In genomic region chr2:39141346-39142011, GRCh38 we compare ENCODE assay signal across 11 cellular contexts. TPM values are rescaled to one million over a fixed set of nuclear protein-coding genes. Genes with fewer than 3 reads are reported as not detected.
DNase-seq lines count a peak whose midpoint lies in the region; ATAC-seq and TF ChIP-seq lines count a peak whose summit lies in the region.
"Had no signal": no experiment of that assay in that cellular context is flagged by ENCODE, and none has a peak within 500 bp of the region (broad histone marks: within the 10 kb centered on the region; RNA-seq: fewer than 3 reads in every experiment).

No MANE protein-coding gene starts in this region.

- POLR2A ChIA-PET in naive thymus-derived CD8-positive, alpha-beta T cell (lab: Charles Lee), result interaction anchor here (0.7 kb wide), 1 partner anchor 14 kb away, joined by 4 read pairs; no protein-coding TSS in a partner anchor

- H3K27ac Mint-ChIP-seq in activated naive CD4-positive, alpha-beta T cell treated with anti-CD3 and anti-CD28 coated beads, Interleukin-2, amount 10 ng/mL, durations not matched to agents 7 days and 5 days, result peak overlapping the region; percentile 90
- no peak overlapping the region for H3K27ac Mint-ChIP-seq in activated naive CD4-positive, alpha-beta T cell treated with anti-CD3 and anti-CD28 coated beads, Interleukin-2, amount 50 U/mL, for 72 hours
- H3K27ac Mint-ChIP-seq in naive thymus-derived CD8-positive, alpha-beta T cell, result peak overlapping the region in 1 of 10 donors; percentile 78

- DNase-seq in activated naive CD4-positive, alpha-beta T cell treated with anti-CD3 and anti-CD28 coated beads, Interleukin-2, amount 10 ng/mL, durations not matched to agents 7 days and 5 days, result no peak
- DNase-seq in activated naive CD4-positive, alpha-beta T cell treated with anti-CD3 and anti-CD28 coated beads, Interleukin-2, amount 50 U/mL, for 72 hours (ENCODE audit: low spot score in 2 of 2), result no peak
- DNase-seq in adipocyte (ENCODE audit: low read depth) (no peak), spleen (no peak), ACHN (no peak), putamen (ENCODE audit: low spot score) (no peak)
- DNase-seq in naive thymus-derived CD8-positive, alpha-beta T cell, result no peak
- DNase-seq: stimulated activated CD4-positive, alpha-beta T cell treated with anti-CD3 and anti-CD28 coated beads, Interleukin-2, amount 100 ng/mL, for 48 hours had no signal

- no peak for TF ChIP-seq CTCF in spleen (IDR thresholded peaks at IDR 0.05 in 8 of 11, conservative IDR thresholded peaks at IDR 0.05 in 3 of 11)

- 49 to 66% (median 59%) methylated on average over 6 of the region's 6 CpGs for WGBS in spleen, 5 donors

- H3K4me3 ChIP-seq in adipocyte (ENCODE audit: low read length), result peak overlapping the region; percentile 39
- no peak overlapping the region for H3K4me3 ChIP-seq in spleen
- H3K4me3 ChIP-seq: BLaER1 treated with 17β-estradiol and CSF1 and Interleukin-3, amounts not matched to agents 10 nM and 100 nM; vagina had no signal

- CTCF ChIA-PET in activated naive CD4-positive, alpha-beta T cell treated with anti-CD3 and anti-CD28 coated beads, Interleukin-2, amount 10 ng/mL, durations not matched to agents 7 days and 5 days (lab: Charles Lee), result no interaction called here

- H3K27ac ChIP-seq in spleen, result peak overlapping the region in 6 of 8 donors; percentile 33 to 66 (median 58)
- H3K27ac ChIP-seq: vagina had no signal

- H3K9ac ChIP-seq in adipocyte (ENCODE audit: low read length), result peak overlapping the region; percentile 66

- TF ChIP-seq POLR2A in spleen (IDR thresholded peaks at IDR 0.05), result no peak

- peak overlapping the region; percentile 8 for H3K4me3 Mint-ChIP-seq in activated naive CD4-positive, alpha-beta T cell treated with anti-CD3 and anti-CD28 coated beads, Interleukin-2, amount 10 ng/mL, durations not matched to agents 7 days and 5 days
- peak overlapping the region in 1 of 10 donors; percentile 46 for H3K4me3 Mint-ChIP-seq in naive thymus-derived CD8-positive, alpha-beta T cell

- no peaks in the 10 kb centered on the region for H3K9me3 Mint-ChIP-seq in activated naive CD4-positive, alpha-beta T cell treated with anti-CD3 and anti-CD28 coated beads, Interleukin-2, amount 10 ng/mL, durations not matched to agents 7 days and 5 days
- H3K9me3 Mint-ChIP-seq in activated naive CD4-positive, alpha-beta T cell treated with anti-CD3 and anti-CD28 coated beads, Interleukin-2, amount 50 U/mL, for 72 hours, result no peaks in the 10 kb centered on the region
- no peaks in the 10 kb centered on the region for H3K9me3 Mint-ChIP-seq in naive thymus-derived CD8-positive, alpha-beta T cell

- no peaks in the 10 kb centered on the region for H3K27me3 ChIP-seq in adipocyte (replicated peaks; ENCODE audit: control insufficient read depth, insufficient read depth, low read length)
- no peaks in the 10 kb centered on the region for H3K27me3 ChIP-seq in spleen (replicated peaks in 1 of 7)
- H3K27me3 ChIP-seq: BLaER1 treated with 17β-estradiol and CSF1 and Interleukin-3, amounts not matched to agents 10 nM and 100 nM; vagina had no signal

- H3K36me3 ChIP-seq in adipocyte (ENCODE audit: control insufficient read depth, insufficient read depth, low read length, severe bottlenecking) (no peaks in the 10 kb centered on the region), spleen (no peaks in the 10 kb centered on the region)
- H3K36me3 ChIP-seq: BLaER1 treated with 17β-estradiol and CSF1 and Interleukin-3, amounts not matched to agents 10 nM and 100 nM; vagina had no signal

- no peaks in the 10 kb centered on the region for H3K9me3 ChIP-seq in adipocyte (ENCODE audit: control insufficient read depth, low read length)
- no peaks in the 10 kb centered on the region for H3K9me3 ChIP-seq in spleen
- H3K9me3 ChIP-seq: vagina had no signal

- intact Hi-C loops in spleen (cut with DNase I; ENCODE audit: low total_unique reads), result no loop called here

- H3K36me3 Mint-ChIP-seq in activated naive CD4-positive, alpha-beta T cell treated with anti-CD3 and anti-CD28 coated beads, Interleukin-2, amount 10 ng/mL, durations not matched to agents 7 days and 5 days, result peaks cover 7% of the 10 kb centered on the region
- H3K36me3 Mint-ChIP-seq in activated naive CD4-positive, alpha-beta T cell treated with anti-CD3 and anti-CD28 coated beads, Interleukin-2, amount 50 U/mL, for 72 hours, result no peaks in the 10 kb centered on the region
- H3K36me3 Mint-ChIP-seq in naive thymus-derived CD8-positive, alpha-beta T cell, result no peaks in the 10 kb centered on the region

- in situ Hi-C loops in ACHN (cut with HindIII; ENCODE audit: low pct_ligation_motif_present, low pct_unique_long_range_greater_than_20kb, low sequenced_read_pairs), result no loop called here

- ATAC-seq in activated naive CD4-positive, alpha-beta T cell treated with anti-CD3 and anti-CD28 coated beads, Interleukin-2, amount 50 U/mL, for 72 hours, result no peak
- peak; percentile 64 for ATAC-seq in HG03432 (IDR thresholded peaks at IDR 0.05; ENCODE audit: unreplicated experiment)
- ATAC-seq in naive thymus-derived CD8-positive, alpha-beta T cell, result no peak

- H3K4me1 ChIP-seq in adipocyte (ENCODE audit: control insufficient read depth, insufficient read depth, low read length), result peaks cover 54% of the 10 kb centered on the region
- peaks cover 0 to 55% (median 32%) of the 10 kb centered on the region in 6 donors for H3K4me1 ChIP-seq in spleen
- H3K4me1 ChIP-seq: vagina had no signal

- peaks cover 73% of the 10 kb centered on the region for H3K4me1 Mint-ChIP-seq in activated naive CD4-positive, alpha-beta T cell treated with anti-CD3 and anti-CD28 coated beads, Interleukin-2, amount 10 ng/mL, durations not matched to agents 7 days and 5 days
- H3K4me1 Mint-ChIP-seq in naive thymus-derived CD8-positive, alpha-beta T cell, result peaks cover 3 to 58% (median 12%) of the 10 kb centered on the region in 4 donors

- no peaks in the 10 kb centered on the region for H3K27me3 Mint-ChIP-seq in activated naive CD4-positive, alpha-beta T cell treated with anti-CD3 and anti-CD28 coated beads, Interleukin-2, amount 10 ng/mL, durations not matched to agents 7 days and 5 days
- H3K27me3 Mint-ChIP-seq in naive thymus-derived CD8-positive, alpha-beta T cell, result no peaks in the 10 kb centered on the region

RNA-seq across cellular contexts. Expression of gene SOS1, which starts 20.6 kb away (rescaled TPM):
- total RNA-seq in activated naive CD4-positive, alpha-beta T cell treated with anti-CD3 and anti-CD28 coated beads, Interleukin-2, amount 50 U/mL, for 72 hours, result 10 to 100 TPM; 34.8 to 57.1 TPM
- 10 to 100 TPM; 38.4 to 85.8 (median 49.1) TPM for total RNA-seq in spleen
- 1 to 10 TPM; 5.9 to 7.0 (median 6.7) TPM for polyA plus RNA-seq in spleen
- total RNA-seq in naive thymus-derived CD8-positive, alpha-beta T cell, result 10 to 100 TPM; 42.9 to 51.6 TPM
- 10 to 100 TPM; 10.6 to 13.7 (median 11.7) TPM for polyA plus RNA-seq in naive thymus-derived CD8-positive, alpha-beta T cell
